ENCODE assay signal across 9 cellular contexts in genomic region chr18:76459687-76460350, GRCh38. TPM values are rescaled to one million over a fixed set of nuclear protein-coding genes. Genes with fewer than 3 reads are reported as not detected.
A peak's percentile ranks its signal among the peaks of the same experiment; 100 is the strongest.
DNase-seq lines count a peak whose midpoint lies in the region; TF ChIP-seq lines count a peak whose summit lies in the region.
"Had no signal": no experiment of that assay in that cellular context is flagged by ENCODE, and none has a peak within 500 bp of the region (broad histone marks: within the 10 kb centered on the region; RNA-seq: fewer than 3 reads in every experiment).

No MANE protein-coding gene starts in this region.

- H4K20me1 ChIP-seq in BLaER1 treated with 17β-estradiol and CSF1 and Interleukin-3, amounts not matched to agents 10 nM and 100 nM = peaks cover 11 to 100% (median 61%) of the 10 kb centered on the region in 11 experiments; a peak in 17 of 22 replicates
- H4K20me1 ChIP-seq in SK-N-SH (ENCODE audit: insufficient read depth) = no peaks in the 10 kb centered on the region

- no peaks in the 10 kb centered on the region for H3K9me2 ChIP-seq in SK-N-SH

- H3K27me3 ChIP-seq in BLaER1 treated with 17β-estradiol and CSF1 and Interleukin-3, amounts not matched to agents 10 nM and 100 nM = no peaks in the 10 kb centered on the region
- no peaks in the 10 kb centered on the region for H3K27me3 ChIP-seq in SK-N-SH (ENCODE audit: insufficient read depth)
- no peaks in the 10 kb centered on the region for H3K27me3 ChIP-seq in ovary

- no peak overlapping the region for H2AFZ ChIP-seq in SK-N-SH (ENCODE audit: low read depth)

- H3K27ac ChIP-seq in BLaER1 treated with 17β-estradiol and CSF1 and Interleukin-3, amounts not matched to agents 10 nM and 100 nM = peak overlapping the region in 9 of 11 experiments; percentile 4 to 89 (median 42); a peak in 15 of 22 replicates
- H3K27ac ChIP-seq in SK-N-SH (ENCODE audit: low read depth in 2 of 2, low read length in 1 of 2) (peak overlapping the region in 1 of 2 experiments; percentile 91; a peak in 2 of 4 replicates), ovary (peak overlapping the region; percentile 43 to 76)

- peak overlapping the region in 1 of 11 experiments; percentile 11; a peak in 1 of 22 replicates for H3K4me2 ChIP-seq in BLaER1 treated with 17β-estradiol and CSF1 and Interleukin-3, amounts not matched to agents 10 nM and 100 nM
- H3K4me2 ChIP-seq in SK-N-SH = peak overlapping the region; percentile 77

- POLR2A ChIA-PET in SK-N-SH (lab: Yijun Ruan, JAX) = no interaction called here

- no peak overlapping the region for H3K4me3 ChIP-seq in BLaER1 treated with 17β-estradiol and CSF1 and Interleukin-3, amounts not matched to agents 10 nM and 100 nM
- H3K4me3 ChIP-seq in SK-N-SH (ENCODE audit: low read depth in 2 of 2, low read length in 1 of 2) (no peak overlapping the region; a peak in 2 of 4 replicates), ovary (peak overlapping the region; percentile 5)

- peak; percentile 10; the same call in 1 of the 2 replicates for TF ChIP-seq CTCF in SK-N-SH (IDR thresholded peaks at IDR 0.05)
- no peak for TF ChIP-seq CTCF in ovary (IDR thresholded peaks at IDR 0.05)

- H3K79me2 ChIP-seq in SK-N-SH (ENCODE audit: insufficient read depth) = peaks cover 17% of the 10 kb centered on the region; the same call in 1 of the 2 replicates

- peaks cover 9% of the 10 kb centered on the region for H3F3A ChIP-seq in SK-N-SH (replicated peaks; ENCODE audit: insufficient read depth)

- H3K36me3 ChIP-seq in BLaER1 treated with 17β-estradiol and CSF1 and Interleukin-3, amounts not matched to agents 10 nM and 100 nM = peaks cover 50 to 71% (median 63%) of the 10 kb centered on the region in 11 experiments
- H3K36me3 ChIP-seq in SK-N-SH (replicated peaks in 1 of 2; ENCODE audit: control insufficient read depth in 1 of 2, insufficient read depth in 2 of 2, low read length in 1 of 2) = no peaks in the 10 kb centered on the region
- H3K36me3 ChIP-seq in ovary = no peaks in the 10 kb centered on the region

- CTCF ChIA-PET in SK-N-SH (lab: Yijun Ruan, JAX) = no interaction called here

- WGBS in SK-N-SH (ENCODE audit: low lambda C conversion rate) = 23% methylated on average over 16 of the region's 26 CpGs
- 10 to 23% (median 14%) methylated on average over 26 of the region's 26 CpGs for WGBS in ovary, 3 donors

- TF ChIP-seq EP300 in SK-N-SH (IDR thresholded peaks at IDR 0.05; ENCODE audit: borderline replicate concordance in 1 of 2, low read depth in 1 of 2, low read length in 1 of 2) (peak in 1 of 2 experiments; percentile 70; a peak in 2 of 4 replicates), ovary (IDR thresholded peaks at IDR 0.05) (no peak)

- peaks cover 0 to 5% (median 0%) of the 10 kb centered on the region in 11 experiments; a peak in 1 of 22 replicates for H3K9me3 ChIP-seq in BLaER1 treated with 17β-estradiol and CSF1 and Interleukin-3, amounts not matched to agents 10 nM and 100 nM (replicated peaks in 1 of 11)
- H3K9me3 ChIP-seq in SK-N-SH = no peaks in the 10 kb centered on the region
- no peaks in the 10 kb centered on the region for H3K9me3 ChIP-seq in ovary

- H3K4me1 ChIP-seq in BLaER1 treated with 17β-estradiol and CSF1 and Interleukin-3, amounts not matched to agents 10 nM and 100 nM = peaks cover 54 to 98% (median 69%) of the 10 kb centered on the region in 10 experiments
- H3K4me1 ChIP-seq in SK-N-SH (ENCODE audit: control insufficient read depth in 1 of 2, insufficient read depth in 2 of 2, low read depth in 1 of 2, low read length in 1 of 2) (peaks cover 12 to 14% of the 10 kb centered on the region in 2 experiments; a peak in 2 of 4 replicates), ovary (ENCODE audit: insufficient read depth) (peaks cover 39% of the 10 kb centered on the region)

- no peak for TF ChIP-seq RAD21 in SK-N-SH (IDR thresholded peaks at IDR 0.05; ENCODE audit: low read length)

- H3K9ac ChIP-seq in BLaER1 treated with 17β-estradiol and CSF1 and Interleukin-3, amounts not matched to agents 10 nM and 100 nM = no peak overlapping the region
- H3K9ac ChIP-seq in SK-N-SH = peak overlapping the region; percentile 64

- no peak for TF ChIP-seq POLR2A in ovary (IDR thresholded peaks at IDR 0.05)

- intact Hi-C loops in ovary (cut with DNase I) = no loop called here

- DNase-seq in SK-N-SH (no peak), fibroblast of the conjunctiva (ENCODE audit: low read depth) (peak; percentile 95), ovary (peak in 4 of 5 donors; percentile 51 to 71 (median 64)), KG1 (lab: John Stamatoyannopoulos, UW) (no peak), SIG-M5 (lab: John Stamatoyannopoulos, UW) (no peak), T-helper 1 cell (no peak)
- no peak for DNase-seq in activated CD4-positive, alpha-beta T cell treated with anti-CD3 and anti-CD28 coated beads, Interleukin-2, amount 50 U/mL, for 4 hours
- DNase-seq: T-cell had no signal

TF ChIP-seq in SK-N-SH, 30 proteins besides CTCF, POLR2A, EP300 and RAD21 (continues in another document):
- TF ChIP-seq NRF1 (IDR thresholded peaks at IDR 0.05; ENCODE audit: low read depth, low read length) (no peak), MXI1 (IDR thresholded peaks at IDR 0.05; ENCODE audit: low read depth, low read length) (no peak), FOXJ3 (CRISPR knock-in tag; IDR thresholded peaks at IDR 0.05) (no peak), MAX (IDR thresholded peaks at IDR 0.05; ENCODE audit: low read depth) (0 out of 2 replicates have a peak, but pooled peaks have one; percentile 62), ELF1 (IDR thresholded peaks at IDR 0.05) (peak; percentile 74), ZBTB33 (IDR thresholded peaks at IDR 0.05; ENCODE audit: borderline replicate concordance, low read depth) (peak; percentile 45; the same call in 1 of the 2 replicates), CHD2 (IDR thresholded peaks at IDR 0.05; ENCODE audit: low read length, partially characterized antibody) (no peak), RFX5 (IDR thresholded peaks at IDR 0.05; ENCODE audit: low read length) (no peak), EZH2phosphoT487 (IDR thresholded peaks at IDR 0.05; ENCODE audit: borderline replicate concordance, low read depth) (no peak), TEAD4 (IDR thresholded peaks at IDR 0.05; ENCODE audit: borderline replicate concordance, insufficient read depth) (peak; percentile 89), REST (IDR thresholded peaks at IDR 0.05; ENCODE audit: low read depth, low read length) (no peak), USF1 (IDR thresholded peaks at IDR 0.05; ENCODE audit: borderline replicate concordance, low read depth) (no peak), JUND (IDR thresholded peaks at IDR 0.05) (peak; percentile 70)

RNA-seq across cellular contexts. Expression of gene ZNF516, which starts 35.2 kb away (rescaled TPM):
- polyA plus RNA-seq in SK-N-SH (2012; rRNA removed) = 3.4 and 4.4 TPM in 2 replicates
- polyA plus RNA-seq in SK-N-SH (2012; cell fraction: cytosol; rRNA removed) = 2.8 and 2.9 TPM in 2 replicates
- polyA plus RNA-seq in SK-N-SH (2012; cell fraction: nucleus; rRNA removed) = 10.3 and 10.8 TPM in 2 replicates
- 100 to 1,000 TPM in 3 of 7 donors, 10 to 100 TPM in 4; 44.9 to 110 (median 99.9) TPM for total RNA-seq in ovary
- 10 to 100 TPM; 13.5 to 25.4 TPM for polyA plus RNA-seq in ovary

Comparison
In these comparisons a context has a peak if more than half of its experiments do, and no peak if none do; other contexts are left out.
1. DNase-seq: peak in fibroblast of the conjunctiva (single experiment) and ovary (4 of 5); none in SK-N-SH (single experiment), KG1 (single experiment), SIG-M5 (single experiment), activated CD4-positive, alpha-beta T cell treated with anti-CD3 and anti-CD28 coated beads, Interleukin-2, amount 50 U/mL, for 4 hours (0 of 2) and T-helper 1 cell (0 of 5).